13 cellular contexts compared by ENCODE assay signal in genomic region chr5:67774153-67774552, GRCh38.
A peak's percentile ranks its signal among the peaks of the same experiment; 100 is the strongest.
DNase-seq lines count a peak whose midpoint lies in the region; ATAC-seq and TF ChIP-seq lines count a peak whose summit lies in the region.
"Had no signal": no experiment of that assay in that cellular context is flagged by ENCODE, and none has a peak within 500 bp of the region (broad histone marks: within the 10 kb centered on the region; RNA-seq: fewer than 3 reads in every experiment).

No MANE protein-coding gene starts in this region.

- H3K36me3 Mint-ChIP-seq in naive thymus-derived CD4-positive, alpha-beta T cell = no peaks in the 10 kb centered on the region

- peaks cover 0 to 13% (median 9%) of the 10 kb centered on the region in 5 donors for H3K27me3 Mint-ChIP-seq in naive thymus-derived CD4-positive, alpha-beta T cell

- intact Hi-C loops in HCT116 (cut with micrococcal nuclease) = no loop called here
- intact Hi-C loops in mammary epithelial cell (cut with micrococcal nuclease) = no loop called here
- intact Hi-C loops in naive thymus-derived CD4-positive, alpha-beta T cell (cut with micrococcal nuclease) = no loop called here
- intact Hi-C loops in thyroid gland (cut with DNase I) = no loop called here

- dilution Hi-C loops in mammary epithelial cell (cut with HindIII; ENCODE audit: low sequenced_read_pairs) = no loop called here

- 0 out of 2 replicates have a peak overlapping the region, but pooled peaks have one; percentile 26 for H3K4me2 ChIP-seq in HCT116 (ENCODE audit: low read length)
- H3K4me2 ChIP-seq in mammary epithelial cell (ENCODE audit: insufficient read depth, low read depth, low read length) = peak overlapping the region; percentile 38
- H3K4me2 ChIP-seq in hepatocyte = no peak overlapping the region
- peak overlapping the region; percentile 26 for H3K4me2 ChIP-seq in skeletal muscle satellite cell (ENCODE audit: low read length)

- H4K20me1 ChIP-seq in HCT116 (ENCODE audit: insufficient read depth) (no peaks in the 10 kb centered on the region), mammary epithelial cell (ENCODE audit: insufficient read depth, low read length) (no peaks in the 10 kb centered on the region), hepatocyte (ENCODE audit: insufficient read depth, poor library complexity, severe bottlenecking) (no peaks in the 10 kb centered on the region)

- H3K36me3 ChIP-seq in HCT116 (ENCODE audit: control insufficient read depth in 1 of 2, insufficient read depth in 2 of 2, low read length in 2 of 2) (no peaks in the 10 kb centered on the region), mammary epithelial cell (ENCODE audit: insufficient read depth, low read length) (no peaks in the 10 kb centered on the region), hepatocyte (replicated peaks; ENCODE audit: insufficient read depth, low read depth) (no peaks in the 10 kb centered on the region), skeletal muscle satellite cell (ENCODE audit: insufficient read depth, low read length) (no peaks in the 10 kb centered on the region), thyroid gland (no peaks in the 10 kb centered on the region)
- no peaks in the 10 kb centered on the region for H3K36me3 ChIP-seq in naive thymus-derived CD4-positive, alpha-beta T cell (ENCODE audit: control insufficient read depth in 2 of 3, insufficient read depth in 3 of 3, low read length in 3 of 3)

- peaks cover 8 to 15% of the 10 kb centered on the region in 2 experiments; a peak in 3 of 4 replicates for H3K4me1 ChIP-seq in HCT116 (ENCODE audit: control insufficient read depth in 1 of 2, insufficient read depth in 2 of 2, low read length in 2 of 2)
- H3K4me1 ChIP-seq in mammary epithelial cell (ENCODE audit: insufficient read depth, low read length) = peaks cover 32% of the 10 kb centered on the region
- H3K4me1 ChIP-seq in hepatocyte (ENCODE audit: insufficient read depth) = peaks cover 31% of the 10 kb centered on the region
- H3K4me1 ChIP-seq in skeletal muscle satellite cell (ENCODE audit: control insufficient read depth, insufficient read depth, low read length) = peaks cover 24% of the 10 kb centered on the region
- H3K4me1 ChIP-seq in naive thymus-derived CD4-positive, alpha-beta T cell (ENCODE audit: control insufficient read depth in 2 of 2, insufficient read depth in 2 of 2, low read length in 2 of 2) = no peaks in the 10 kb centered on the region
- H3K4me1 ChIP-seq in thyroid gland = peaks cover 13% of the 10 kb centered on the region in 2 donors

- TF ChIP-seq RAD21 in HCT116 (IDR thresholded peaks at IDR 0.05; ENCODE audit: low read depth) = no peak

- DNase-seq in HCT116 (ENCODE audit: low read depth, low spot score) (no peak), mammary epithelial cell (peak; percentile 48), hepatocyte (ENCODE audit: low spot score) (no peak), mucosa of gallbladder (ENCODE audit: low spot score) (no peak), thyroid gland (no peak)
- DNase-seq in naive thymus-derived CD4-positive, alpha-beta T cell = no peak
- DNase-seq: activated CD4-positive, CD25-positive, alpha-beta regulatory T cell; H7; nephron progenitor cell; SIG-M5 had no signal

- H3K4me3 Mint-ChIP-seq in naive thymus-derived CD4-positive, alpha-beta T cell = no peak overlapping the region
- H3K4me3 Mint-ChIP-seq: nephron progenitor cell had no signal

- BruUV-seq in HCT116 (replicated peaks; lab: Mats Ljungman, UMichigan) (no TSS peak), mammary epithelial cell (replicated peaks; lab: Mats Ljungman, UMichigan) (no TSS peak)

- H3K9ac ChIP-seq in HCT116 (ENCODE audit: low read length) (no peak overlapping the region), mammary epithelial cell (ENCODE audit: insufficient read depth, low read length) (no peak overlapping the region), skeletal muscle satellite cell (ENCODE audit: low read depth, low read length) (peak overlapping the region; percentile 20)

- POLR2A ChIA-PET in HCT116 (lab: Charles Lee) = interaction anchor here (2.0 kb wide), 1 partner anchor 442 kb away, joined by 7 read pairs; the partner anchor contains the start of gene PIK3R1
- POLR2A ChIA-PET in naive thymus-derived CD4-positive, alpha-beta T cell (lab: Charles Lee) = no interaction called here

- no peak overlapping the region for H3K27ac Mint-ChIP-seq in naive thymus-derived CD4-positive, alpha-beta T cell

- H3K9me2 ChIP-seq in HCT116 (ENCODE audit: insufficient read depth) (no peaks in the 10 kb centered on the region), hepatocyte (replicated peaks; ENCODE audit: insufficient read depth) (no peaks in the 10 kb centered on the region)

- WGBS in mammary epithelial cell (ENCODE audit: low coverage, missing lambda C conversion rate) = 0% methylated on average over 2 of the region's 2 CpGs
- 79% methylated on average over 2 of the region's 2 CpGs for WGBS in hepatocyte (ENCODE audit: low lambda C conversion rate, missing lambda C conversion rate)
- 73 to 90% methylated on average over 2 of the region's 2 CpGs for WGBS in thyroid gland, 2 donors

- H3K4me3 ChIP-seq in HCT116 (replicated peaks in 1 of 2; ENCODE audit: low read depth in 1 of 2, low read length in 2 of 2) = no peak overlapping the region
- no peak overlapping the region for H3K4me3 ChIP-seq in mammary epithelial cell (replicated peaks in 1 of 3; ENCODE audit: insufficient read depth in 1 of 3, low read depth in 2 of 3, low read length in 3 of 3)
- H3K4me3 ChIP-seq in hepatocyte = no peak overlapping the region
- H3K4me3 ChIP-seq in skeletal muscle satellite cell (ENCODE audit: low read length) = no peak overlapping the region
- no peak overlapping the region for H3K4me3 ChIP-seq in naive thymus-derived CD4-positive, alpha-beta T cell (ENCODE audit: low read length)
- no peak overlapping the region for H3K4me3 ChIP-seq in thyroid gland (replicated peaks in 1 of 3)

- peak; percentile 6; the same call in 1 of the 2 replicates for ATAC-seq in HCT116
- no peak for ATAC-seq in naive thymus-derived CD4-positive, alpha-beta T cell
- no peak for ATAC-seq in GM21528 (IDR thresholded peaks at IDR 0.05; ENCODE audit: low FRiP score, unreplicated experiment)

- no peaks in the 10 kb centered on the region for H3K79me2 ChIP-seq in HCT116 (ENCODE audit: insufficient read depth, low read length)
- H3K79me2 ChIP-seq in mammary epithelial cell (ENCODE audit: insufficient read depth, low read length) = no peaks in the 10 kb centered on the region
- H3K79me2 ChIP-seq in hepatocyte = no peaks in the 10 kb centered on the region

- H3K9me3 ChIP-seq in HCT116 (ENCODE audit: control insufficient read depth in 1 of 2, insufficient read depth in 1 of 2, low read depth in 1 of 2, low read length in 2 of 2) (no peaks in the 10 kb centered on the region), mammary epithelial cell (replicated peaks; ENCODE audit: insufficient read depth, low read length) (no peaks in the 10 kb centered on the region), hepatocyte (ENCODE audit: low read depth) (no peaks in the 10 kb centered on the region), skeletal muscle satellite cell (replicated peaks; ENCODE audit: low read length) (no peaks in the 10 kb centered on the region), thyroid gland (no peaks in the 10 kb centered on the region)
- H3K9me3 ChIP-seq in naive thymus-derived CD4-positive, alpha-beta T cell (ENCODE audit: control insufficient read depth in 2 of 3, low read length in 3 of 3) = no peaks in the 10 kb centered on the region

- in situ Hi-C loops in mammary epithelial cell (cut with MboI; ENCODE audit: low sequenced_read_pairs in 2 of 2) = no loop called here

- H2AFZ ChIP-seq in HCT116 (ENCODE audit: low read depth, low read length, poor library complexity, severe bottlenecking) (no peak overlapping the region), mammary epithelial cell (ENCODE audit: low read depth, low read length) (peak overlapping the region; percentile 61), hepatocyte (no peak overlapping the region)

- peaks cover 0 to 2% (median 0%) of the 10 kb centered on the region in 7 donors for H3K4me1 Mint-ChIP-seq in naive thymus-derived CD4-positive, alpha-beta T cell

- H3K27me3 ChIP-seq in HCT116 (ENCODE audit: insufficient read depth, low read length) (0 out of 2 replicates have a peak, but pooled peaks cover 4% of the 10 kb centered on the region), mammary epithelial cell (ENCODE audit: insufficient read depth, low read length) (no peaks in the 10 kb centered on the region), hepatocyte (no peaks in the 10 kb centered on the region), skeletal muscle satellite cell (ENCODE audit: control insufficient read depth, insufficient read depth, low read length) (no peaks in the 10 kb centered on the region), thyroid gland (no peaks in the 10 kb centered on the region)
- no peaks in the 10 kb centered on the region for H3K27me3 ChIP-seq in naive thymus-derived CD4-positive, alpha-beta T cell (ENCODE audit: control insufficient read depth in 2 of 2, insufficient read depth in 2 of 2, low read length in 2 of 2)

- TF ChIP-seq CTCF in HCT116 (IDR thresholded peaks at IDR 0.05 in 2 of 3, conservative IDR thresholded peaks at IDR 0.05 in 1 of 3; ENCODE audit: borderline replicate concordance in 1 of 3, insufficient read depth in 1 of 3, low read depth in 2 of 3, low read length in 2 of 3) (no peak), mammary epithelial cell (conservative IDR thresholded peaks at IDR 0.05 in 1 of 2, IDR thresholded peaks at IDR 0.05 in 1 of 2; ENCODE audit: extremely low read depth in 1 of 2, insufficient read depth in 1 of 2, low read depth in 1 of 2, low read length in 2 of 2) (no peak), hepatocyte (IDR thresholded peaks at IDR 0.05; ENCODE audit: poor library complexity) (no peak), thyroid gland (IDR thresholded peaks at IDR 0.05) (no peak)

- peaks cover 0 to 1% (median 0%) of the 10 kb centered on the region in 11 donors for H3K9me3 Mint-ChIP-seq in naive thymus-derived CD4-positive, alpha-beta T cell

- RAD21 ChIA-PET in HCT116 (lab: Charles Lee; ENCODE audit: low non-redundant PET in 1 of 2, low total read pairs in 2 of 2, uncharacterized antibody in 2 of 2, unreplicated experiment in 2 of 2) = no interaction called here

- TF ChIP-seq POLR2A in HCT116 (IDR thresholded peaks at IDR 0.05; ENCODE audit: borderline replicate concordance, extremely low read depth, insufficient read depth, insufficient read length) (no peak), thyroid gland (IDR thresholded peaks at IDR 0.05) (no peak)

- CTCF ChIA-PET in HCT116 (lab: Charles Lee) (no interaction called here), mammary epithelial cell (lab: Charles Lee; ENCODE audit: low non-redundant PET) (no interaction called here)
- CTCF ChIA-PET in naive thymus-derived CD4-positive, alpha-beta T cell (lab: Charles Lee) = no interaction called here

- peak overlapping the region; percentile 79 for H3K27ac ChIP-seq in HCT116 (ENCODE audit: low read depth, low read length)
- H3K27ac ChIP-seq in mammary epithelial cell (ENCODE audit: insufficient read depth, low read depth, low read length) = peak overlapping the region; percentile 70
- peak overlapping the region; percentile 88 for H3K27ac ChIP-seq in hepatocyte
- H3K27ac ChIP-seq in naive thymus-derived CD4-positive, alpha-beta T cell (ENCODE audit: low read depth, low read length) = no peak overlapping the region
- no peak overlapping the region for H3K27ac ChIP-seq in thyroid gland
- H3K27ac ChIP-seq: epithelial cell of prostate had no signal

Comparison
In these comparisons a context has a peak if more than half of its experiments do, and no peak if none do; other contexts are left out.
1. H3K27ac ChIP-seq: peak in HCT116 (single experiment), mammary epithelial cell (single experiment) and hepatocyte (single experiment); none in naive thymus-derived CD4-positive, alpha-beta T cell (single experiment) and thyroid gland (0 of 3).